Comparison of ENCODE assay signal across 1 cellular context in the genomic region with DNA sequence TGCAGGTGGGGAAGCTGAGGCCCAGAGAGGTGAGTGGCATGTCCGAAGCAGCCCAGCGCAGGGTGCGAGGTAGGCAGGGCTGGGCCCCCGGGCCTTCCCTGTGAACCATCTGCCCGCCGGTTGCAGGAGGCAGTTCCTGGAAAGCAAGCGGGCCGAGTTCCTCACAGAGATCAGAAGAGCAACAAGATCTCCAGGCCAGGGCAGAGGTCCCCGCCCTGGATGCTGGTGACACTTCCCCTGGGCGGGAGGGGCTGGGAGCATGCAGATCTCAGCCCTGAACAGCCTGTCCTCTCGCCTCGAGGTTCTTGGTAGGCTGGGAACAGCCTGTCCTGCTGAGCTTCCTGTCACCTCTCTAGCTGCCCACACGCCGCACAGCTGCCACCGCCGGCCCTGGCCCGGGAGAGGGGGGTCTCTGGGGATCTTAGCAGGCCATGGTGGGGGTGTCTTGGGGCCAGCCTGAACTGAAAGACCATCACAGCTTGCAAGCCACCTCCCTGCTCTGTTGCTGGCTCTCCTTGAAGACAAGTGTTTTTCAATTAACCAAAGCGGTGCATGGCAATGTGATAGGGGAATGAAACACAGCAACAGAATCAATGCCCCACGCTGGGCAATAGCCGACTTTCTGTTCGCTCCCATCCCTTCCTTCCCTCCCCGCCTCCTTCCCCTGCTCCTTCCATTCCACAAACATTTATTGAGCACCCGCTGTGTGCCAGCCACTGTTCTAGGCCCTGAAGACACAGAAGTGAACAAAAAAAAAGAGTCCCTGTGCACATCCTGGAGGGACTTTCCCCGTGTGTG.
TF ChIP-seq lines count a peak whose summit lies in the region.

No MANE protein-coding gene starts in this region.

TF ChIP-seq in K562, 482 proteins besides CTCF, POLR2A, EP300 and RAD21 (continued from another document and continues in another):
- no peak for TF ChIP-seq ELK3 (CRISPR knock-in tag; IDR thresholded peaks at IDR 0.05)
- TF ChIP-seq JUND (IDR thresholded peaks at IDR 0.05; ENCODE audit: borderline replicate concordance, low read depth, low read length), result peak; percentile 54
- peak; percentile 63; the same call in 1 of the 3 replicates for TF ChIP-seq JUND (tag; IDR thresholded peaks at IDR 0.05; ENCODE audit: borderline replicate concordance, low read depth, low read length)
- no peak for TF ChIP-seq ZBTB11 (CRISPR knock-in tag; IDR thresholded peaks at IDR 0.05)
- TF ChIP-seq ELF1 (tag; IDR thresholded peaks at IDR 0.05), result no peak
- no peak for TF ChIP-seq ZNF253 (CRISPR knock-in tag; conservative IDR thresholded peaks at IDR 0.05)
- TF ChIP-seq EZH2 (IDR thresholded peaks at IDR 0.05; ENCODE audit: borderline replicate concordance, low read depth, low read length), result no peak
- TF ChIP-seq HSF4 (CRISPR knock-in tag; IDR thresholded peaks at IDR 0.05; ENCODE audit: borderline replicate concordance), result no peak
- no peak for TF ChIP-seq CCNT2 (IDR thresholded peaks at IDR 0.05; ENCODE audit: borderline replicate concordance, extremely low read depth, insufficient read length, low read depth, low read length)
- no peak for TF ChIP-seq NR2C2 (CRISPR knock-in tag; IDR thresholded peaks at IDR 0.05)
- peak; percentile 55 for TF ChIP-seq NR2C2 (tag; IDR thresholded peaks at IDR 0.05)
- TF ChIP-seq ATF1 (CRISPR knock-in tag; IDR thresholded peaks at IDR 0.05), result no peak
- TF ChIP-seq ATF1 (tag; IDR thresholded peaks at IDR 0.05), result peak; percentile 58
- no peak for TF ChIP-seq NR1H2 (CRISPR knock-in tag; IDR thresholded peaks at IDR 0.05)
- TF ChIP-seq SLC30A9 (CRISPR knock-in tag; IDR thresholded peaks at IDR 0.05), result no peak
- TF ChIP-seq GABPB1 (CRISPR knock-in tag; IDR thresholded peaks at IDR 0.05), result no peak
- TF ChIP-seq, protein P1, sequence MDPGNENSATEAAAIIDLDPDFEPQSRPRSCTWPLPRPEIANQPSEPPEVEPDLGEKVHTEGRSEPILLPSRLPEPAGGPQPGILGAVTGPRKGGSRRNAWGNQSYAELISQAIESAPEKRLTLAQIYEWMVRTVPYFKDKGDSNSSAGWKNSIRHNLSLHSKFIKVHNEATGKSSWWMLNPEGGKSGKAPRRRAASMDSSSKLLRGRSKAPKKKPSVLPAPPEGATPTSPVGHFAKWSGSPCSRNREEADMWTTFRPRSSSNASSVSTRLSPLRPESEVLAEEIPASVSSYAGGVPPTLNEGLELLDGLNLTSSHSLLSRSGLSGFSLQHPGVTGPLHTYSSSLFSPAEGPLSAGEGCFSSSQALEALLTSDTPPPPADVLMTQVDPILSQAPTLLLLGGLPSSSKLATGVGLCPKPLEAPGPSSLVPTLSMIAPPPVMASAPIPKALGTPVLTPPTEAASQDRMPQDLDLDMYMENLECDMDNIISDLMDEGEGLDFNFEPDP (CRISPR knock-in tag; IDR thresholded peaks at IDR 0.05), result no peak
- TF ChIP-seq TEAD1 (CRISPR knock-in tag; IDR thresholded peaks at IDR 0.05), result no peak
- TF ChIP-seq TSHZ1 (CRISPR knock-in tag; IDR thresholded peaks at IDR 0.05), result no peak
- no peak for TF ChIP-seq IRF2 (CRISPR knock-in tag; IDR thresholded peaks at IDR 0.05)
- TF ChIP-seq FOXA1 (IDR thresholded peaks at IDR 0.05; ENCODE audit: borderline replicate concordance), result no peak
- TF ChIP-seq SREBF1 (IDR thresholded peaks at IDR 0.05; ENCODE audit: borderline replicate concordance, low read depth, low read length), result no peak
- TF ChIP-seq ZNF174 (CRISPR knock-in tag; IDR thresholded peaks at IDR 0.05), result no peak
- TF ChIP-seq ZNF644 (tag; IDR thresholded peaks at IDR 0.05; ENCODE audit: low read depth), result no peak
- no peak for TF ChIP-seq SNIP1 (IDR thresholded peaks at IDR 0.05; ENCODE audit: low read depth)
- no peak for TF ChIP-seq FOS (IDR thresholded peaks at IDR 0.05; ENCODE audit: extremely low read depth, insufficient read length)
- peak; percentile 74; the same call in 1 of the 2 replicates for TF ChIP-seq CBX1 (IDR thresholded peaks at IDR 0.05; ENCODE audit: low read depth)
- TF ChIP-seq SMC3 (conservative IDR thresholded peaks at IDR 0.05; ENCODE audit: insufficient read depth, low read depth, low read length), result no peak
- TF ChIP-seq MYBL2 (IDR thresholded peaks at IDR 0.05; ENCODE audit: low read depth), result no peak
- TF ChIP-seq MYBL2 (CRISPR knock-in tag; IDR thresholded peaks at IDR 0.05; ENCODE audit: borderline replicate concordance), result no peak
- TF ChIP-seq, protein P2, sequence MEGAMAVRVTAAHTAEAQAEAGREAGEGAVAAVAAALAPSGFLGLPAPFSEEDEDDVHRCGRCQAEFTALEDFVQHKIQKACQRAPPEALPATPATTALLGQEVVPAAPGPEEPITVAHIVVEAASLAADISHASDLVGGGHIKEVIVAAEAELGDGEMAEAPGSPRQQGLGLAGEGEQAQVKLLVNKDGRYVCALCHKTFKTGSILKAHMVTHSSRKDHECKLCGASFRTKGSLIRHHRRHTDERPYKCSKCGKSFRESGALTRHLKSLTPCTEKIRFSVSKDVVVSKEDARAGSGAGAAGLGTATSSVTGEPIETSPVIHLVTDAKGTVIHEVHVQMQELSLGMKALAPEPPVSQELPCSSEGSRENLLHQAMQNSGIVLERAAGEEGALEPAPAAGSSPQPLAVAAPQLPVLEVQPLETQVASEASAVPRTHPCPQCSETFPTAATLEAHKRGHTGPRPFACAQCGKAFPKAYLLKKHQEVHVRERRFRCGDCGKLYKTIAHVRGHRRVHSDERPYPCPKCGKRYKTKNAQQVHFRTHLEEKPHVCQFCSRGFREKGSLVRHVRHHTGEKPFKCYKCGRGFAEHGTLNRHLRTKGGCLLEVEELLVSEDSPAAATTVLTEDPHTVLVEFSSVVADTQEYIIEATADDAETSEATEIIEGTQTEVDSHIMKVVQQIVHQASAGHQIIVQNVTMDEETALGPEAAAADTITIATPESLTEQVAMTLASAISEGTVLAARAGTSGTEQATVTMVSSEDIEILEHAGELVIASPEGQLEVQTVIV (CRISPR knock-in tag; IDR thresholded peaks at IDR 0.05; ENCODE audit: borderline replicate concordance), result no peak
- no peak for TF ChIP-seq ZNF76 (CRISPR knock-in tag; IDR thresholded peaks at IDR 0.05; ENCODE audit: borderline replicate concordance)
- TF ChIP-seq, protein P3, sequence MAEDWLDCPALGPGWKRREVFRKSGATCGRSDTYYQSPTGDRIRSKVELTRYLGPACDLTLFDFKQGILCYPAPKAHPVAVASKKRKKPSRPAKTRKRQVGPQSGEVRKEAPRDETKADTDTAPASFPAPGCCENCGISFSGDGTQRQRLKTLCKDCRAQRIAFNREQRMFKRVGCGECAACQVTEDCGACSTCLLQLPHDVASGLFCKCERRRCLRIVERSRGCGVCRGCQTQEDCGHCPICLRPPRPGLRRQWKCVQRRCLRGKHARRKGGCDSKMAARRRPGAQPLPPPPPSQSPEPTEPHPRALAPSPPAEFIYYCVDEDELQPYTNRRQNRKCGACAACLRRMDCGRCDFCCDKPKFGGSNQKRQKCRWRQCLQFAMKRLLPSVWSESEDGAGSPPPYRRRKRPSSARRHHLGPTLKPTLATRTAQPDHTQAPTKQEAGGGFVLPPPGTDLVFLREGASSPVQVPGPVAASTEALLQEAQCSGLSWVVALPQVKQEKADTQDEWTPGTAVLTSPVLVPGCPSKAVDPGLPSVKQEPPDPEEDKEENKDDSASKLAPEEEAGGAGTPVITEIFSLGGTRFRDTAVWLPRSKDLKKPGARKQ (CRISPR knock-in tag; IDR thresholded peaks at IDR 0.05), result no peak
- TF ChIP-seq RBM17 (IDR thresholded peaks at IDR 0.05; ENCODE audit: borderline replicate concordance, low read depth, low read length), result no peak
- no peak for TF ChIP-seq JUNB (CRISPR knock-in tag; conservative IDR thresholded peaks at IDR 0.05)
- no peak for TF ChIP-seq NR2C1 (IDR thresholded peaks at IDR 0.05)
- TF ChIP-seq NR2C1 (tag; IDR thresholded peaks at IDR 0.05), result peak; percentile 8; the same call in 1 of the 2 replicates
- TF ChIP-seq, protein P4, sequence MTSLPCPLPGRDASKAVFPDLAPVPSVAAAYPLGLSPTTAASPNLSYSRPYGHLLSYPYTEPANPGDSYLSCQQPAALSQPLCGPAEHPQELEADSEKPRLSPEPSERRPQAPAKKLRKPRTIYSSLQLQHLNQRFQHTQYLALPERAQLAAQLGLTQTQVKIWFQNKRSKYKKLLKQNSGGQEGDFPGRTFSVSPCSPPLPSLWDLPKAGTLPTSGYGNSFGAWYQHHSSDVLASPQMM (CRISPR knock-in tag; IDR thresholded peaks at IDR 0.05), result no peak
- TF ChIP-seq MEF2A (IDR thresholded peaks at IDR 0.05; ENCODE audit: control insufficient read depth, low read depth, low read length), result no peak
- no peak for TF ChIP-seq HOMEZ (CRISPR knock-in tag; IDR thresholded peaks at IDR 0.05)
- no peak for TF ChIP-seq RBM15 (IDR thresholded peaks at IDR 0.05; ENCODE audit: insufficient read depth, low read length)
- peak; percentile 35 for TF ChIP-seq MEIS2 (IDR thresholded peaks at IDR 0.05; ENCODE audit: partially characterized antibody)
- no peak for TF ChIP-seq BRD4 (IDR thresholded peaks at IDR 0.05)
- TF ChIP-seq, protein P5, sequence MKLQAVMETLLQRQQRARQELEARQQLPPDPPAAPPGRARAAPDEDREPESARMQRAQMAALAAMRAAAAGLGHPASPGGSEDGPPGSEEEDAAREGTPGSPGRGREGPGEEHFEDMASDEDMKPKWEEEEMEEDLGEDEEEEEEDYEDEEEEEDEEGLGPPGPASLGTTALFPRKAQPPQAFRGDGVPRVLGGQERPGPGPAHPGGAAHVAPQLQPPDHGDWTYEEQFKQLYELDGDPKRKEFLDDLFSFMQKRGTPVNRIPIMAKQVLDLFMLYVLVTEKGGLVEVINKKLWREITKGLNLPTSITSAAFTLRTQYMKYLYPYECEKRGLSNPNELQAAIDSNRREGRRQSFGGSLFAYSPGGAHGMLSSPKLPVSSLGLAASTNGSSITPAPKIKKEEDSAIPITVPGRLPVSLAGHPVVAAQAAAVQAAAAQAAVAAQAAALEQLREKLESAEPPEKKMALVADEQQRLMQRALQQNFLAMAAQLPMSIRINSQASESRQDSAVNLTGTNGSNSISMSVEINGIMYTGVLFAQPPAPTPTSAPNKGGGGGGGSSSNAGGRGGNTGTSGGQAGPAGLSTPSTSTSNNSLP (IDR thresholded peaks at IDR 0.05; ENCODE audit: borderline replicate concordance, low read depth, low read length), result no peak
- TF ChIP-seq PURB (CRISPR knock-in tag; IDR thresholded peaks at IDR 0.05; ENCODE audit: low read depth), result no peak
- TF ChIP-seq BDP1 (IDR thresholded peaks at IDR 0.05; ENCODE audit: insufficient read depth, insufficient read length), result no peak
